Comparison of ENCODE assay signal across 21 cellular contexts in the genomic region with DNA sequence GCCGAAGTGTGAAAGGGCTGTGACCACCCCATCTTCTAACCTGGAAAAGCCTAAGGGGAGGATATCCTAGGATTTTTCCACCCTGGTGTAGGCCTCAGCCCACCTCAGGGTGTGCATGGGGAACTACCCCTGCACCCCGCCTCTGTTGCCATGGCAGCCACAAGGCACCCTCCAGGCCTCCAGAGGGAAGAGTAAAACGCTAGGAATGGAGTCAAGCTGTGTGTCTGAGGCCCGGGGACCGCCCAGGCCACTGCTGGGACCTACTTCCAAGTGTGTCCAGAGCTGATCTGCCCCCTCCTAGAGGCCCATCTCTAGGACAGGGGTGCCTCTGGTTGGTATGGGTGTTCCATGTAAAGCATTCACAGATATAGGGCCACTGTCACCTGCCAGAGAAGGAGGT.
"Had no signal": no experiment of that assay in that cellular context is flagged by ENCODE, and none has a peak within 500 bp of the region (broad histone marks: within the 10 kb centered on the region; RNA-seq: fewer than 3 reads in every experiment).

No MANE protein-coding gene starts in this region.

- H3K36me3 ChIP-seq: tibial nerve had no signal

- H3K27ac ChIP-seq: body of pancreas, SK-N-MC, tibial nerve had no signal

- H3K27me3 ChIP-seq: body of pancreas, tibial nerve had no signal

- H3K4me3 ChIP-seq: body of pancreas, lung, SK-N-MC, skin epidermis, tibial nerve had no signal

- H3K4me1 ChIP-seq: body of pancreas had no signal

- H3K27me3 Mint-ChIP-seq: activated naive CD8-positive, alpha-beta T cell; naive thymus-derived CD4-positive, alpha-beta T cell; T-cell had no signal

- H3K4me3 Mint-ChIP-seq: activated naive CD8-positive, alpha-beta T cell; activated T-cell treated with anti-CD3 and anti-CD28 coated beads, Interleukin-2, amount 50 U/mL, for 4 hours; naive thymus-derived CD4-positive, alpha-beta T cell; T-cell had no signal

- H3K9me3 Mint-ChIP-seq: activated T-cell treated with anti-CD3 and anti-CD28 coated beads, Interleukin-2, amount 50 U/mL, for 4 hours; naive thymus-derived CD4-positive, alpha-beta T cell; T-cell had no signal

- H3K27ac Mint-ChIP-seq: activated naive CD8-positive, alpha-beta T cell; T-cell had no signal

- H3K9me3 ChIP-seq: body of pancreas, tibial nerve had no signal

- DNase-seq: activated CD4-positive, alpha-beta T cell treated with anti-CD3 and anti-CD28 coated beads, Interleukin-2, amount 50 U/mL, for 4 hours; activated gamma-delta T cell treated with Interleukin-2 at 50 U/mL for 16 hours; activated T-cell treated with anti-CD3 and anti-CD28 coated beads, Interleukin-2, amount 50 U/mL, for 4 hours; amniotic stem cell; body of pancreas; central memory CD4-positive, alpha-beta T cell; cortex of kidney; effector CD4-positive, alpha-beta T cell; foreskin melanocyte; naive thymus-derived CD4-positive, alpha-beta T cell; stimulated activated CD4-positive, alpha-beta T cell treated with anti-CD3 and anti-CD28 coated beads, Interleukin-15, amount 100 ng/mL, for 24 hours; stimulated activated CD4-positive, alpha-beta T cell treated with anti-CD3 and anti-CD28 coated beads, Interleukin-4, amount 100 ng/mL, for 1 hour; stimulated activated naive CD4-positive, alpha-beta T cell treated with Interleukin-2 at 50 U/mL for 16 hours; T-cell; T-helper 9 cell had no signal

- FAIRE-seq: endothelial cell of umbilical vein had no signal

- H3K36me3 Mint-ChIP-seq: activated naive CD8-positive, alpha-beta T cell; T-cell had no signal

- ATAC-seq: activated T-cell treated with anti-CD3 and anti-CD28 coated beads, Interleukin-2, amount 50 U/mL, for 4 hours; body of pancreas; naive thymus-derived CD4-positive, alpha-beta T cell; T-cell had no signal
